Comparison of ENCODE assay signal across 21 cellular contexts in genomic region chr2:204638795-204639194, GRCh38.
"Had no signal": no experiment of that assay in that cellular context is flagged by ENCODE, and none has a peak within 500 bp of the region (broad histone marks: within the 10 kb centered on the region; RNA-seq: fewer than 3 reads in every experiment).

No MANE protein-coding gene starts in this region.

- H3K27me3 ChIP-seq: colonic mucosa, esophagus squamous epithelium, gastroesophageal sphincter, heart left ventricle, left lung had no signal

- FAIRE-seq: endometrium, keratinocyte had no signal

- H3K27ac ChIP-seq: colonic mucosa, epithelial cell of prostate, esophagus squamous epithelium, gastroesophageal sphincter, heart left ventricle, left lung, lower lobe of right lung had no signal

- H3K36me3 ChIP-seq: colonic mucosa, esophagus squamous epithelium, gastroesophageal sphincter, heart left ventricle, left lung, lower lobe of right lung had no signal

- H3K4me3 ChIP-seq: colonic mucosa, esophagus squamous epithelium, gastroesophageal sphincter, heart left ventricle, left lung, lower lobe of right lung had no signal

- H3K4me1 ChIP-seq: colonic mucosa, esophagus squamous epithelium, heart left ventricle, left lung, lower lobe of right lung had no signal

- DNase-seq: cerebellar nuclear complex; colonic mucosa; cortex of kidney; effector CD8-positive, alpha-beta T cell; effector memory CD8-positive, alpha-beta T cell; endodermal cell; erythroblast; esophagus squamous epithelium; foreskin fibroblast; foreskin melanocyte; heart left ventricle; hippocampal formation; left cardiac atrium; left lung; left ventricle myocardium superior; lower lobe of right lung; mesenchymal stem cell had no signal

- H3K9me3 ChIP-seq: colonic mucosa, esophagus squamous epithelium, gastroesophageal sphincter, heart left ventricle, left lung, lower lobe of right lung had no signal
